Comparison of ENCODE assay signal across 10 cellular contexts in the genomic region with DNA sequence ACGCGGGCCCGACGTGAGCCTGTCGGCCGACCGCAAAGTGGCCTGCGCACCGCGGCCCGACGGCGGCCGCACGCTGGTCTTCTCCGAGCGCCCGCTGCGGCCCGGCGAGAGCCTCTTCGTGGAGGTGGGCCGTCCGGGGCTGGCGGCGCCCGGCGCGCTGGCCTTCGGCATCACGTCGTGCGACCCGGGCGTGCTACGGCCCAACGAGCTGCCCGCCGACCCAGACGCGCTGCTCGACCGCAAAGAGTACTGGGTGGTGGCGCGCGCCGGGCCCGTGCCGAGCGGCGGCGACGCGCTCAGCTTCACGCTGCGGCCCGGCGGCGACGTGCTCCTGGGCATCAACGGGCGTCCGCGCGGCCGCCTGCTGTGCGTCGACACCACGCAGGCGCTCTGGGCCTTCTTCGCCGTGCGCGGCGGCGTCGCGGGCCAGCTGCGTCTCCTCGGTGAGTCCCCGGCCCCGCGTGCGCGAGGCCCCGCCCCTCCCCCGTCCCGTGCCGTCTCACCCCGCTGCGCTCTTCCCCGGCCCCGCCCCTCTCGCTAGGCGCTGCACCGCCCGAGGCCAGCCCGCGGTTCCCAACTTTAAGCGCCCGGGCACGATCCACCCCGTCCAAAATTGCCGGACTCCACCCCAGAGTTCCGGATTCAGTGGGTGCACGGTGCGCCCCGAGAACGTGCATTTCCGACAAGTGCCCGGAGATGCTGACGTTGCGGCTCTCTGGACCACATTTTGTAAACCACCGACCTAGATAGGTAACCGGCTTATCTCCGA. TPM values are rescaled to one million over a fixed set of nuclear protein-coding genes. Genes with fewer than 3 reads are reported as not detected.
DNase-seq lines count a peak whose midpoint lies in the region; ATAC-seq and TF ChIP-seq lines count a peak whose summit lies in the region.
"Had no signal": no experiment of that assay in that cellular context is flagged by ENCODE, and none has a peak within 500 bp of the region (broad histone marks: within the 10 kb centered on the region; RNA-seq: fewer than 3 reads in every experiment).

No MANE protein-coding gene starts in this region.

- peaks cover 0 to 4% (median 0%) of the 10 kb centered on the region in 3 donors for H3K36me3 Mint-ChIP-seq in immature natural killer cell
- H3K36me3 Mint-ChIP-seq in Calu3 (ENCODE audit: insufficient read depth, unreplicated experiment): no peaks in the 10 kb centered on the region

- H3K4me3 Mint-ChIP-seq in immature natural killer cell: peak overlapping the region; percentile 74 to 86 (median 84)
- no peak overlapping the region for H3K4me3 Mint-ChIP-seq in Calu3 (ENCODE audit: low read depth, unreplicated experiment)

- H3K9me3 Mint-ChIP-seq in immature natural killer cell (no peaks in the 10 kb centered on the region), Calu3 (ENCODE audit: low read depth, unreplicated experiment) (no peaks in the 10 kb centered on the region)

- H3K27me3 ChIP-seq in NT2/D1 (ENCODE audit: insufficient read depth, insufficient read length): peaks cover 15% of the 10 kb centered on the region
- H3K27me3 ChIP-seq: upper lobe of left lung had no signal

- peaks cover 13 to 21% of the 10 kb centered on the region in 2 donors for H3K4me1 Mint-ChIP-seq in immature natural killer cell
- peaks cover 19% of the 10 kb centered on the region for H3K4me1 Mint-ChIP-seq in Calu3 (ENCODE audit: low read depth, unreplicated experiment)

- TF ChIP-seq CTCF in Calu3 (IDR thresholded peaks at IDR 0.05; ENCODE audit: unreplicated experiment): no peak

- H3K27ac Mint-ChIP-seq in immature natural killer cell: peak overlapping the region; percentile 23 to 85 (median 78)
- no peak overlapping the region for H3K27ac Mint-ChIP-seq in Calu3 (ENCODE audit: unreplicated experiment)

- DNase-seq in NT2/D1 (ENCODE audit: low read depth, low spot score): no peak
- peak; percentile 34 for DNase-seq in activated T-helper 1 cell treated with Interleukin-2 at 50 U/mL for 16 hours (ENCODE audit: low read depth)
- DNase-seq in immature natural killer cell: peak; percentile 59 to 72 (median 70)
- peak; percentile 41 for DNase-seq in stimulated activated CD8-positive, alpha-beta memory T cell treated with anti-CD3 and anti-CD28 coated beads, Interleukin-12 subunit alpha, Interleukin-12 subunit beta, amount 100 ng/mL, for 1 hour (ENCODE audit: low read depth)
- no peak for DNase-seq in Calu3
- DNase-seq in HUDEP-2 (lab: John Stamatoyannopoulos, UW; ENCODE audit: unreplicated experiment in 76 of 76): no peak

- H3K4me1 ChIP-seq in NT2/D1 (ENCODE audit: insufficient read depth, insufficient read length): peaks cover 4% of the 10 kb centered on the region

- H3K9me3 ChIP-seq in NT2/D1 (ENCODE audit: insufficient read depth, low read length): no peaks in the 10 kb centered on the region
- H3K9me3 ChIP-seq: upper lobe of left lung had no signal

- peak overlapping the region; percentile 21 for H3K4me3 ChIP-seq in NT2/D1 (ENCODE audit: insufficient read length, low read depth)

- ATAC-seq in HG02885 (IDR thresholded peaks at IDR 0.05; ENCODE audit: poor library complexity, unreplicated experiment) (no peak), HG02852 (IDR thresholded peaks at IDR 0.05; ENCODE audit: unreplicated experiment) (no peak)
- ATAC-seq: HCT116 had no signal

- intact Hi-C loops in Calu3 (cut with micrococcal nuclease; ENCODE audit: unreplicated experiment): no loop called here

- H3K27me3 Mint-ChIP-seq in immature natural killer cell (ENCODE audit: low read depth in 3 of 3) (peaks cover 2 to 4% (median 2%) of the 10 kb centered on the region in 3 donors), Calu3 (ENCODE audit: unreplicated experiment) (no peaks in the 10 kb centered on the region)

- CTCF ChIA-PET in Calu3 (lab: Charles Lee): interaction anchor here (0.6 kb wide), 1 partner anchor 415 kb away, joined by 4 read pairs; no protein-coding TSS in a partner anchor

- peaks cover 6% of the 10 kb centered on the region for H3K36me3 ChIP-seq in NT2/D1 (ENCODE audit: insufficient read depth, insufficient read length, low read length)

- H3K9ac ChIP-seq in NT2/D1 (ENCODE audit: insufficient read length, low read depth): no peak overlapping the region

- no TSS peak for BruUV-seq in Calu3 (replicated peaks; lab: Mats Ljungman, UMichigan)

RNA-seq across cellular contexts. Expression of a gene that starts 42.8 kb away (rescaled TPM):
- under 1 TPM in 1 of 3 donors, not detected in 2; 0.09 TPM for polyA plus RNA-seq in immature natural killer cell
- 2.0 and 2.8 TPM in 2 replicates for total RNA-seq in Calu3 (2022)

Comparison
In these comparisons a context has a peak if more than half of its experiments do, and no peak if none do; other contexts are left out.
1. DNase-seq: peak in activated T-helper 1 cell treated with Interleukin-2 at 50 U/mL for 16 hours (single experiment), immature natural killer cell (3 of 3) and stimulated activated CD8-positive, alpha-beta memory T cell treated with anti-CD3 and anti-CD28 coated beads, Interleukin-12 subunit alpha, Interleukin-12 subunit beta, amount 100 ng/mL, for 1 hour (single experiment); none in NT2/D1 (single experiment), Calu3 (single experiment) and HUDEP-2 (0 of 76).